15 cellular contexts compared by ENCODE assay signal in the genomic region with DNA sequence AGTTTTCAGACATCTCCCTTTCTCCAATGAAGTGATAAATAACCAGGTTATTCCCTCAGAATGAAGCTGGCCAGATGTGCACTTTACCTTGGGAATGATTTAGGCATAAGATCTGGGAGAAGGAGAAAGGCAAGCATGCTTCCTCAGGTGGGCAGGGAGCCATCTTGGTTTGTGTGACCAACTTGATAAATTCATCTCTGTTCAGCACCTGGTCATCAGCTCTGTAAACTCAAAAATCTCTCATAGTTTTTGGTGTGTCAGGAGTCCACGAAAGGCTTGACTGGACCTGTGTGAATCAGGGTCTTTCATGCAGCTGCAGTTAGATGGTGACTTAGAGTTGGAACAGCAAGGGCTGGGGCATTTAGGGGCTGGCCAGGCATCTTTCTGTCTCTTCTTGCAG. TPM values are rescaled to one million over a fixed set of nuclear protein-coding genes. Genes with fewer than 3 reads are reported as not detected.
DNase-seq lines count a peak whose midpoint lies in the region; ATAC-seq and TF ChIP-seq lines count a peak whose summit lies in the region.
"Had no signal": no experiment of that assay in that cellular context is flagged by ENCODE, and none has a peak within 500 bp of the region (broad histone marks: within the 10 kb centered on the region; RNA-seq: fewer than 3 reads in every experiment).

No MANE protein-coding gene starts in this region.

- H3K27ac Mint-ChIP-seq in osteocyte (ENCODE audit: unreplicated experiment) (peak overlapping the region; percentile 78), neural progenitor cell (no peak overlapping the region)
- H3K27ac Mint-ChIP-seq: CD4-positive, alpha-beta memory T cell had no signal

- TF ChIP-seq CTCF in IMR-90 (conservative IDR thresholded peaks at IDR 0.05; ENCODE audit: low read depth, low read length) (no peak), body of pancreas (IDR thresholded peaks at IDR 0.05) (no peak), osteocyte (IDR thresholded peaks at IDR 0.05) (no peak), vagina (IDR thresholded peaks at IDR 0.05) (no peak), neural progenitor cell (IDR thresholded peaks at IDR 0.05) (no peak)

- no peaks in the 10 kb centered on the region for H3K79me2 ChIP-seq in neural progenitor cell (ENCODE audit: low read depth)

- ATAC-seq in IMR-90 (ENCODE audit: low read depth) (no peak), body of pancreas (peak; percentile 55), GM21390 (IDR thresholded peaks at IDR 0.05; ENCODE audit: unreplicated experiment) (no peak)
- ATAC-seq: A549 had no signal

- H3K27ac ChIP-seq in IMR-90 (ENCODE audit: insufficient read depth, low read length) (no peak overlapping the region), body of pancreas (peak overlapping the region in 2 of 4 donors; percentile 49 to 63), vagina (peak overlapping the region; percentile 66), neural progenitor cell (no peak overlapping the region)
- H3K27ac ChIP-seq: A549, C4-2B had no signal

- no peak overlapping the region for H3K18ac ChIP-seq in IMR-90 (ENCODE audit: low read depth, low read length)

- DNase-seq in IMR-90 = no peak
- peak; percentile 40 to 74 (median 60) for DNase-seq in body of pancreas
- DNase-seq in osteocyte (ENCODE audit: extremely low spot score, unreplicated experiment) = no peak
- no peak for DNase-seq in vagina (ENCODE audit: extremely low spot score in 2 of 2)
- no peak for DNase-seq in neural progenitor cell (ENCODE audit: low spot score)
- DNase-seq: BE2C; CD4-positive, alpha-beta memory T cell; DMS153; DMS79 treated with DMSO at 0.1 percent for 48 hours; EL; GOT3 had no signal

- no peak overlapping the region for H3K14ac ChIP-seq in IMR-90 (replicated peaks; ENCODE audit: low read depth, low read length)

- no peaks in the 10 kb centered on the region for H3K36me3 ChIP-seq in IMR-90 (ENCODE audit: control insufficient read depth, insufficient read depth, low read length)
- no peaks in the 10 kb centered on the region for H3K36me3 ChIP-seq in body of pancreas (replicated peaks in 1 of 2; ENCODE audit: insufficient read depth in 1 of 2, low read depth in 2 of 2)
- no peaks in the 10 kb centered on the region for H3K36me3 ChIP-seq in vagina
- H3K36me3 ChIP-seq in neural progenitor cell = no peaks in the 10 kb centered on the region
- H3K36me3 ChIP-seq: BE2C, HAP-1 had no signal

- CTCF ChIA-PET in IMR-90 (lab: Yijun Ruan, JAX) = no interaction called here

- H3K27me3 ChIP-seq in IMR-90 (ENCODE audit: control insufficient read depth, insufficient read depth, low read length) (no peaks in the 10 kb centered on the region), body of pancreas (no peaks in the 10 kb centered on the region), vagina (no peaks in the 10 kb centered on the region), neural progenitor cell (no peaks in the 10 kb centered on the region)
- H3K27me3 ChIP-seq: BE2C had no signal

- BruUV-seq in IMR-90 (replicated peaks; lab: Mats Ljungman, UMichigan) = no TSS peak

- H2BK120ac ChIP-seq in IMR-90 (ENCODE audit: low read depth, low read length) = no peak overlapping the region

- no peaks in the 10 kb centered on the region for H3K36me3 Mint-ChIP-seq in osteocyte (ENCODE audit: unreplicated experiment)
- H3K36me3 Mint-ChIP-seq in neural progenitor cell = no peaks in the 10 kb centered on the region
- H3K36me3 Mint-ChIP-seq: CD4-positive, alpha-beta memory T cell had no signal

- no peak overlapping the region for H2BK5ac ChIP-seq in IMR-90 (ENCODE audit: low read depth, low read length, poor library complexity, severe bottlenecking)

- TF ChIP-seq POLR2A in IMR-90 (IDR thresholded peaks at IDR 0.05; ENCODE audit: low read depth, low read length) (no peak), body of pancreas (IDR thresholded peaks at IDR 0.05) (no peak), vagina (IDR thresholded peaks at IDR 0.05) (no peak)

- intact Hi-C loops in IMR-90 (cut with micrococcal nuclease) = no loop called here
- intact Hi-C loops in body of pancreas (cut with DNase I) = no loop called here
- intact Hi-C loops in vagina (cut with DNase I) = no loop called here

- H3F3A ChIP-seq in neural progenitor cell (ENCODE audit: low read depth) = no peaks in the 10 kb centered on the region

- H3K4me1 ChIP-seq in IMR-90 (ENCODE audit: control insufficient read depth, insufficient read depth, low read length) = 0 out of 2 replicates have a peak, but pooled peaks cover 2% of the 10 kb centered on the region
- peaks cover 31% of the 10 kb centered on the region for H3K4me1 ChIP-seq in body of pancreas
- H3K4me1 ChIP-seq in vagina = peaks cover 40% of the 10 kb centered on the region
- no peaks in the 10 kb centered on the region for H3K4me1 ChIP-seq in neural progenitor cell
- H3K4me1 ChIP-seq: BE2C, HAP-1 had no signal

- H3K9ac ChIP-seq in IMR-90 (ENCODE audit: low read depth, low read length) = no peak overlapping the region
- no peak overlapping the region for H3K9ac ChIP-seq in neural progenitor cell

- peaks cover 0 to 15% of the 10 kb centered on the region in 2 experiments; a peak in 3 of 4 replicates for H3K79me1 ChIP-seq in IMR-90 (ENCODE audit: low read depth in 1 of 2, low read length in 2 of 2)

- H3K9me1 ChIP-seq in IMR-90 (ENCODE audit: insufficient read depth, low read length) = no peaks in the 10 kb centered on the region

- H3K4ac ChIP-seq in IMR-90 (ENCODE audit: low read depth, low read length) = no peak overlapping the region

- no peak for TF ChIP-seq RAD21 in IMR-90 (IDR thresholded peaks at IDR 0.05; ENCODE audit: low read length)

- H2AFZ ChIP-seq in IMR-90 (replicated peaks; ENCODE audit: low read length, poor library complexity) (no peak overlapping the region), neural progenitor cell (replicated peaks) (no peak overlapping the region)

- in situ Hi-C loops in IMR-90 (cut with MboI; ENCODE audit: low sequenced_read_pairs) = no loop called here

- H3K23ac ChIP-seq in IMR-90 (ENCODE audit: low read depth, low read length) = no peak overlapping the region

- H3K4me3 ChIP-seq in IMR-90 (ENCODE audit: insufficient read depth, low read depth, low read length) (no peak overlapping the region), body of pancreas (no peak overlapping the region), vagina (no peak overlapping the region), neural progenitor cell (no peak overlapping the region)
- H3K4me3 ChIP-seq: A549, HAP-1 had no signal

- H3K27me3 Mint-ChIP-seq in osteocyte (ENCODE audit: unreplicated experiment) = no peaks in the 10 kb centered on the region
- no peaks in the 10 kb centered on the region for H3K27me3 Mint-ChIP-seq in neural progenitor cell (ENCODE audit: insufficient read depth, low read depth)

- 0 out of 2 replicates have a peak overlapping the region, but pooled peaks have one; percentile 15 for H2AK5ac ChIP-seq in IMR-90 (ENCODE audit: low read depth, low read length)

- H3K4me1 Mint-ChIP-seq in osteocyte (ENCODE audit: unreplicated experiment) = peaks cover 53% of the 10 kb centered on the region
- H3K4me1 Mint-ChIP-seq in neural progenitor cell = no peaks in the 10 kb centered on the region
- H3K4me1 Mint-ChIP-seq: CD4-positive, alpha-beta memory T cell had no signal

- no peaks in the 10 kb centered on the region for H4K20me1 ChIP-seq in IMR-90 (ENCODE audit: insufficient read depth, low read length)
- H4K20me1 ChIP-seq in neural progenitor cell (ENCODE audit: low read depth) = no peaks in the 10 kb centered on the region

- H2AK9ac ChIP-seq in IMR-90 (replicated peaks; ENCODE audit: low read depth, low read length, poor library complexity) = no peak overlapping the region

- H3K56ac ChIP-seq in IMR-90 (ENCODE audit: extremely low read depth, insufficient read depth, low read length) = no peak overlapping the region

- no peak overlapping the region for H2BK20ac ChIP-seq in IMR-90 (ENCODE audit: low read depth, low read length)

- H2BK15ac ChIP-seq in IMR-90 (ENCODE audit: low read depth, low read length) = no peak overlapping the region

- H3K4me3 Mint-ChIP-seq in osteocyte (ENCODE audit: unreplicated experiment) = no peak overlapping the region
- no peak overlapping the region for H3K4me3 Mint-ChIP-seq in neural progenitor cell
- H3K4me3 Mint-ChIP-seq: CD4-positive, alpha-beta memory T cell had no signal

- H4K5ac ChIP-seq in IMR-90 (ENCODE audit: low read depth, low read length) = no peak overlapping the region

- H3K4me2 ChIP-seq in IMR-90 (ENCODE audit: low read depth, low read length) (no peak overlapping the region), neural progenitor cell (no peak overlapping the region)
- H3K4me2 ChIP-seq: A549 had no signal

- H3K9me3 ChIP-seq in IMR-90 (ENCODE audit: control insufficient read depth, insufficient read depth, low read length) = no peaks in the 10 kb centered on the region
- H3K9me3 ChIP-seq in body of pancreas = no peaks in the 10 kb centered on the region
- no peaks in the 10 kb centered on the region for H3K9me3 ChIP-seq in vagina
- no peaks in the 10 kb centered on the region for H3K9me3 ChIP-seq in neural progenitor cell (ENCODE audit: low read depth)
- H3K9me3 ChIP-seq: A549, BE2C, HAP-1 had no signal

- dilution Hi-C loops in IMR-90 (cut with HindIII; ENCODE audit: low sequenced_read_pairs, unreplicated experiment) = no loop called here

- WGBS in IMR-90 (ENCODE audit: extremely low coverage in 2 of 2, insufficient read length in 1 of 2), 2 experiments = no CpG with 5 or more reads among the region's 1 CpG
- 45 to 54% methylated on average over 1 of the region's 1 CpG for WGBS in body of pancreas, 2 donors

- no peaks in the 10 kb centered on the region for H3K9me3 Mint-ChIP-seq in osteocyte (ENCODE audit: unreplicated experiment)
- H3K9me3 Mint-ChIP-seq in neural progenitor cell = no peaks in the 10 kb centered on the region
- H3K9me3 Mint-ChIP-seq: CD4-positive, alpha-beta memory T cell had no signal

- H4K8ac ChIP-seq in IMR-90 (ENCODE audit: low read depth in 2 of 2, low read length in 2 of 2) = no peak overlapping the region

- H4K91ac ChIP-seq in IMR-90 (ENCODE audit: insufficient read depth, low read depth, low read length) = no peak overlapping the region

- POLR2A ChIA-PET in IMR-90 (lab: Charles Lee; ENCODE audit: unreplicated experiment) = no interaction called here

TF ChIP-seq in IMR-90, 13 proteins besides CTCF, POLR2A, EP300 and RAD21 (continues in another document):
- TF ChIP-seq BHLHE40 (IDR thresholded peaks at IDR 0.05; ENCODE audit: low read depth, low read length) = no peak
- no peak for TF ChIP-seq RCOR1 (IDR thresholded peaks at IDR 0.05; ENCODE audit: insufficient replicate concordance, low read length)
- no peak for TF ChIP-seq CHD1 (IDR thresholded peaks at IDR 0.05; ENCODE audit: low read depth, low read length)
- TF ChIP-seq MXI1 (IDR thresholded peaks at IDR 0.05; ENCODE audit: borderline replicate concordance, low read depth, low read length) = no peak
- no peak for TF ChIP-seq MAZ (IDR thresholded peaks at IDR 0.05; ENCODE audit: borderline replicate concordance, low read depth, low read length)

RNA-seq across cellular contexts. Expression of a gene that starts 24.5 kb away (rescaled TPM):
- total RNA-seq in IMR-90 (2012; rRNA removed) (38.9 and 39.4 TPM in 2 replicates), body of pancreas (10 to 100 TPM; 16.2 to 19.2 TPM), osteocyte (21.1 and 22.4 TPM in 2 replicates), vagina (14.7 TPM), neural progenitor cell (ENCODE audit: low replicate concordance) (7.8 and 9.7 TPM in 2 replicates)
- 10.5 and 10.9 TPM in 2 replicates for polyA plus RNA-seq in IMR-90 (2012; rRNA removed)
- 1.9 and 7.1 TPM in 2 replicates for polyA plus RNA-seq in IMR-90 (2012; cell fraction: cytosol; rRNA removed)
- polyA plus RNA-seq in IMR-90 (2012; cell fraction: nucleus; rRNA removed; ENCODE audit: low replicate concordance) = 1.6 and 10.0 TPM in 2 replicates

Comparison
In these comparisons a context has a peak if more than half of its experiments do, and no peak if none do; other contexts are left out.
1. DNase-seq: peak in body of pancreas (4 of 4); none in IMR-90 (single experiment), osteocyte (single experiment), vagina (0 of 2) and neural progenitor cell (single experiment).